In the genomic region with DNA sequence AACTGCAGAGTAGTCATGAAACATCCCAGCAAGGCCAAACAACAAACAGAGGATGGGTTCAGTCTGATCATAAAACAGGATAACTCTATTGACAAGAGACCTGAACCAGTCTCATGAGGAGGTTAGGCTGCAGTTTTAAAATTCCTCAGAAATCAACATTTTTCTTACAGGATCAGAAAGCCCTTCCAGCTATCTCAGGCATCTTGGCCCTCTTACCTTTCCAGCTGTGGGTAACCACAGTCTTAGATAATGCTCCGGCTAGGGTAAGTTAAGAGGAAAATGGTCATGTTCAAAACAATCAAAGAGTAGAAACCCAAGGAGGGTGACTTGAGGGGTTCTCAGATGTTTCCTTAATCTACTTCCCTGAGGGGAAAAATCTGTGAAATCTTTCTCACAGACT, we compare ENCODE assay signal across 36 cellular contexts. TPM values are rescaled to one million over a fixed set of nuclear protein-coding genes. Genes with fewer than 3 reads are reported as not detected.
"Had no signal": no experiment of that assay in that cellular context is flagged by ENCODE, and none has a peak within 500 bp of the region (broad histone marks: within the 10 kb centered on the region; RNA-seq: fewer than 3 reads in every experiment).

No MANE protein-coding gene starts in this region.

- H3K27me3 ChIP-seq: cardiac muscle cell, dorsolateral prefrontal cortex, heart left ventricle, ovary, suprapubic skin, tibial artery had no signal

- H3K27me3 Mint-ChIP-seq: activated B cell treated with CpG ODN at 0.5 μM for 24 hours; activated CD8-positive, alpha-beta T cell treated with anti-CD3 and anti-CD28 coated beads for 36 hours; activated T-helper 17 cell treated with anti-CD3 and anti-CD28 coated beads, Interleukin-2, amount 50 U/mL, for 72 hours; progenitor cell of endocrine pancreas had no signal

- H3K36me3 ChIP-seq: cardiac muscle cell, heart left ventricle, left ventricle myocardium inferior, ovary, suprapubic skin, tibial artery had no signal

- H3K27ac ChIP-seq: cardiac muscle cell, coronary artery, dorsolateral prefrontal cortex, heart left ventricle, left ventricle myocardium inferior, ovary, suprapubic skin, tibial artery had no signal

- DNase-seq: activated B cell treated with CpG ODN at 0.5 μM for 24 hours; activated CD4-positive, alpha-beta T cell treated with anti-CD3 and anti-CD28 coated beads, Interleukin-2, amount 50 U/mL, for 1 hour; activated CD8-positive, alpha-beta T cell treated with anti-CD3 and anti-CD28 coated beads for 36 hours; activated gamma-delta T cell treated with Interleukin-2 at 50 U/mL for 16 hours; activated naive CD4-positive, alpha-beta T cell treated with anti-CD3 and anti-CD28 coated beads, Interleukin-2, amount 50 U/mL, for 16 hours; activated T-cell treated with anti-CD3 and anti-CD28 coated beads, Interleukin-2, amount 50 U/mL, for 4 hours; amygdala; cerebellar nuclear complex; dorsolateral prefrontal cortex; effector memory CD4-positive, alpha-beta T cell; erythroblast; foreskin fibroblast; heart left ventricle; hypothalamus; immature natural killer cell; kidney glomerular epithelial cell; left ventricle myocardium inferior; mucosa of descending colon; nephron progenitor cell; ovary; retina; small intestine; stimulated activated CD4-positive, alpha-beta T cell treated with anti-CD3 and anti-CD28 coated beads, Interleukin-15, amount 100 ng/mL, for 24 hours; stimulated activated CD4-positive, alpha-beta T cell treated with anti-CD3 and anti-CD28 coated beads, Interleukin-2, amount 100 ng/mL, for 24 hours; stimulated activated naive CD4-positive, alpha-beta T cell; T-helper 2 cell; tibial artery had no signal

- H3K36me3 Mint-ChIP-seq: brain, immature natural killer cell had no signal

- H3K4me3 ChIP-seq: cardiac muscle cell, coronary artery, dorsolateral prefrontal cortex, heart left ventricle, left ventricle myocardium inferior, lung, mucosa of descending colon, ovary, suprapubic skin, tibial artery had no signal

- H3K4me3 Mint-ChIP-seq: activated B cell treated with CpG ODN at 0.5 μM for 24 hours; activated CD8-positive, alpha-beta T cell treated with anti-CD3 and anti-CD28 coated beads for 36 hours; activated T-cell treated with anti-CD3 and anti-CD28 coated beads, Interleukin-2, amount 50 U/mL, for 4 hours; activated T-helper 17 cell treated with anti-CD3 and anti-CD28 coated beads, Interleukin-2, amount 50 U/mL, for 72 hours; brain; immature natural killer cell; nephron progenitor cell had no signal

- H3K27ac Mint-ChIP-seq: activated B cell treated with CpG ODN at 0.5 μM for 24 hours; activated CD8-positive, alpha-beta T cell treated with anti-CD3 and anti-CD28 coated beads for 36 hours; activated T-helper 17 cell treated with anti-CD3 and anti-CD28 coated beads, Interleukin-2, amount 50 U/mL, for 72 hours; brain; nephron progenitor cell; progenitor cell of endocrine pancreas had no signal

- ATAC-seq: activated CD8-positive, alpha-beta T cell treated with anti-CD3 and anti-CD28 coated beads for 36 hours; activated T-cell treated with anti-CD3 and anti-CD28 coated beads, Interleukin-2, amount 50 U/mL, for 4 hours; activated T-helper 17 cell treated with anti-CD3 and anti-CD28 coated beads, Interleukin-2, amount 50 U/mL, for 72 hours; heart left ventricle; mucosa of descending colon; sciatic nerve had no signal

- H3K4me1 Mint-ChIP-seq: activated T-helper 17 cell treated with anti-CD3 and anti-CD28 coated beads, Interleukin-2, amount 50 U/mL, for 72 hours had no signal

- H3K9me3 Mint-ChIP-seq: activated B cell treated with CpG ODN at 0.5 μM for 24 hours; activated CD8-positive, alpha-beta T cell treated with anti-CD3 and anti-CD28 coated beads for 36 hours; activated T-cell treated with anti-CD3 and anti-CD28 coated beads, Interleukin-2, amount 50 U/mL, for 4 hours; activated T-helper 17 cell treated with anti-CD3 and anti-CD28 coated beads, Interleukin-2, amount 50 U/mL, for 72 hours; immature natural killer cell; nephron progenitor cell had no signal

RNA-seq across cellular contexts. Expression of a gene that starts 45.0 kb away (rescaled TPM):
- total RNA-seq: activated B cell treated with CpG ODN at 0.5 μM for 24 hours; activated CD8-positive, alpha-beta T cell treated with anti-CD3 and anti-CD28 coated beads for 36 hours; activated T-helper 17 cell treated with anti-CD3 and anti-CD28 coated beads, Interleukin-2, amount 50 U/mL, for 72 hours; left ventricle myocardium inferior; mesenteric fat pad; sciatic nerve had no signal
- polyA plus RNA-seq: immature natural killer cell had no signal
